ENCODE assay signal across 1 cellular context in genomic region chr4:74159397-74159709, GRCh38.
TF ChIP-seq lines count a peak whose summit lies in the region.

No MANE protein-coding gene starts in this region.

TF ChIP-seq in GM12878, 131 proteins besides CTCF, POLR2A, EP300 and RAD21 (continued from another document):
- TF ChIP-seq RELB (IDR thresholded peaks at IDR 0.05; ENCODE audit: low read depth) (no peak), BHLHE40 (IDR thresholded peaks at IDR 0.05; ENCODE audit: borderline replicate concordance in 1 of 2, low read depth in 2 of 2, low read length in 1 of 2) (no peak), ELK1 (IDR thresholded peaks at IDR 0.05; ENCODE audit: low read depth, low read length) (no peak), ESRRA (IDR thresholded peaks at IDR 0.05; ENCODE audit: low read length) (no peak)
